16 cellular contexts compared by ENCODE assay signal in genomic region chr5:159187674-159188164, GRCh38. TPM values are rescaled to one million over a fixed set of nuclear protein-coding genes. Genes with fewer than 3 reads are reported as not detected.
DNase-seq lines count a peak whose midpoint lies in the region; ATAC-seq, FAIRE-seq and TF ChIP-seq lines count a peak whose summit lies in the region.
"Had no signal": no experiment of that assay in that cellular context is flagged by ENCODE, and none has a peak within 500 bp of the region (broad histone marks: within the 10 kb centered on the region; RNA-seq: fewer than 3 reads in every experiment).

No MANE protein-coding gene starts in this region.

- CTCF ChIA-PET in activated CD8-positive, alpha-beta T cell treated with anti-CD3 and anti-CD28 coated beads for 36 hours (lab: Charles Lee) = interaction anchor here (1.1 kb wide), 1 partner anchor 257 kb away, joined by 3 read pairs; no protein-coding TSS in a partner anchor
- CTCF ChIA-PET in activated CD8-positive, alpha-beta T cell treated with anti-CD3 and anti-CD28 coated beads, Interleukin-2, amount 10 ng/mL, durations not matched to agents 7 days and 5 days (lab: Charles Lee) = interaction anchor here (1.3 kb wide), 1 partner anchor 30 kb away, joined by 4 read pairs; no protein-coding TSS in a partner anchor

- H2AFZ ChIP-seq in osteoblast (ENCODE audit: low read length) = no peak overlapping the region
- H2AFZ ChIP-seq: GM23338 had no signal

- peaks cover 5% of the 10 kb centered on the region for H3K36me3 ChIP-seq in osteoblast (ENCODE audit: insufficient read depth, low read length)

- no peaks in the 10 kb centered on the region for H4K20me1 ChIP-seq in osteoblast (ENCODE audit: insufficient read depth, low read length)

- peaks cover 48% of the 10 kb centered on the region for H3K79me2 ChIP-seq in osteoblast (ENCODE audit: insufficient read depth, low read length)

- FAIRE-seq in RCC 7860 (lab: Jason Lieb, UNC) = no peak
- FAIRE-seq: G401.6 had no signal

- peaks cover 47% of the 10 kb centered on the region for H3K36me3 Mint-ChIP-seq in activated CD8-positive, alpha-beta T cell treated with anti-CD3 and anti-CD28 coated beads for 36 hours (ENCODE audit: low read depth)
- H3K36me3 Mint-ChIP-seq in activated CD8-positive, alpha-beta T cell treated with anti-CD3 and anti-CD28 coated beads, Interleukin-2, amount 10 ng/mL, durations not matched to agents 7 days and 5 days (ENCODE audit: low read depth) = peaks cover 52% of the 10 kb centered on the region
- H3K36me3 Mint-ChIP-seq in activated T-helper 17 cell treated with anti-CD3 and anti-CD28 coated beads, Interleukin-2, amount 50 U/mL, for 72 hours (ENCODE audit: low read depth) = peaks cover 96% of the 10 kb centered on the region

- no peak for TF ChIP-seq CTCF in activated CD8-positive, alpha-beta T cell treated with anti-CD3 and anti-CD28 coated beads for 36 hours (IDR thresholded peaks at IDR 0.05)
- TF ChIP-seq CTCF in osteoblast (IDR thresholded peaks at IDR 0.05; ENCODE audit: extremely low read depth, low read depth, low read length) = no peak

- H3K9me3 ChIP-seq in osteoblast (ENCODE audit: low read depth, low read length) = no peaks in the 10 kb centered on the region
- H3K9me3 ChIP-seq: body of pancreas had no signal

- no peak for DNase-seq in activated CD8-positive, alpha-beta T cell treated with anti-CD3 and anti-CD28 coated beads for 36 hours
- DNase-seq in activated CD8-positive, alpha-beta T cell treated with anti-CD3 and anti-CD28 coated beads, Interleukin-2, amount 10 ng/mL, durations not matched to agents 7 days and 5 days = no peak
- DNase-seq in osteoblast (ENCODE audit: insufficient read length, low spot score, missing footprints) = no peak
- DNase-seq in activated CD4-positive, CD25-positive, alpha-beta regulatory T cell (lab: John Stamatoyannopoulos, UW) = no peak
- DNase-seq in RCC 7860 (ENCODE audit: low spot score) = no peak
- no peak for DNase-seq in dedifferentiated amniotic fluid mesenchymal stem cell (ENCODE audit: extremely low spot score)
- DNase-seq: activated naive CD4-positive, alpha-beta T cell treated with anti-CD3 and anti-CD28 coated beads, Interleukin-2, amount 10 ng/mL, durations not matched to agents 7 days and 5 days; body of pancreas; erythroblast; NCI-H187 treated with DMSO at 0.1 percent for 48 hours had no signal

- H3K4me3 ChIP-seq in osteoblast (ENCODE audit: insufficient read depth, low read length) = no peak overlapping the region
- H3K4me3 ChIP-seq: body of pancreas, GM23338, lung had no signal

- no peak overlapping the region for H3K4me2 ChIP-seq in osteoblast (ENCODE audit: insufficient read depth, low read length)
- H3K4me2 ChIP-seq: GM23338 had no signal

- no peaks in the 10 kb centered on the region for H3K27me3 ChIP-seq in osteoblast (ENCODE audit: insufficient read depth, low read length)
- H3K27me3 ChIP-seq: body of pancreas had no signal

- peaks cover 65% of the 10 kb centered on the region for H3K4me1 Mint-ChIP-seq in activated CD8-positive, alpha-beta T cell treated with anti-CD3 and anti-CD28 coated beads for 36 hours (ENCODE audit: low read depth)
- H3K4me1 Mint-ChIP-seq in activated CD8-positive, alpha-beta T cell treated with anti-CD3 and anti-CD28 coated beads, Interleukin-2, amount 10 ng/mL, durations not matched to agents 7 days and 5 days (ENCODE audit: low read depth) = peaks cover 28% of the 10 kb centered on the region
- H3K4me1 Mint-ChIP-seq in activated T-helper 17 cell treated with anti-CD3 and anti-CD28 coated beads, Interleukin-2, amount 50 U/mL, for 72 hours = peaks cover 27% of the 10 kb centered on the region

- H3K27ac ChIP-seq in osteoblast (ENCODE audit: low read depth, low read length) = peak overlapping the region; percentile 39
- H3K27ac ChIP-seq: body of pancreas had no signal

- peaks cover 49% of the 10 kb centered on the region for H3K4me1 ChIP-seq in osteoblast (ENCODE audit: insufficient read depth, low read length)

- H3K9me3 Mint-ChIP-seq in activated CD8-positive, alpha-beta T cell treated with anti-CD3 and anti-CD28 coated beads for 36 hours = no peaks in the 10 kb centered on the region
- no peaks in the 10 kb centered on the region for H3K9me3 Mint-ChIP-seq in activated CD8-positive, alpha-beta T cell treated with anti-CD3 and anti-CD28 coated beads, Interleukin-2, amount 10 ng/mL, durations not matched to agents 7 days and 5 days (ENCODE audit: insufficient read depth)
- no peaks in the 10 kb centered on the region for H3K9me3 Mint-ChIP-seq in activated T-helper 17 cell treated with anti-CD3 and anti-CD28 coated beads, Interleukin-2, amount 50 U/mL, for 72 hours
- H3K9me3 Mint-ChIP-seq: activated naive CD4-positive, alpha-beta T cell treated with anti-CD3 and anti-CD28 coated beads, Interleukin-2, amount 10 ng/mL, durations not matched to agents 7 days and 5 days; GM23338; natural killer cell treated with Interleukin-12 subunit alpha and Interleukin-12 subunit beta and Interleukin-15 and Interleukin-18, amount 100 ng/mL, for 72 hours had no signal

- POLR2A ChIA-PET in activated CD8-positive, alpha-beta T cell treated with anti-CD3 and anti-CD28 coated beads for 36 hours (lab: Charles Lee) = interaction anchor here (1.5 kb wide), 1 partner anchor 19 kb away, joined by 4 read pairs; no protein-coding TSS in a partner anchor
- POLR2A ChIA-PET in activated CD8-positive, alpha-beta T cell treated with anti-CD3 and anti-CD28 coated beads, Interleukin-2, amount 10 ng/mL, durations not matched to agents 7 days and 5 days (lab: Charles Lee) = no interaction called here

- H3K4me3 Mint-ChIP-seq in activated CD8-positive, alpha-beta T cell treated with anti-CD3 and anti-CD28 coated beads for 36 hours = no peak overlapping the region
- no peak overlapping the region for H3K4me3 Mint-ChIP-seq in activated CD8-positive, alpha-beta T cell treated with anti-CD3 and anti-CD28 coated beads, Interleukin-2, amount 10 ng/mL, durations not matched to agents 7 days and 5 days
- H3K4me3 Mint-ChIP-seq in activated T-helper 17 cell treated with anti-CD3 and anti-CD28 coated beads, Interleukin-2, amount 50 U/mL, for 72 hours = no peak overlapping the region
- H3K4me3 Mint-ChIP-seq: activated naive CD4-positive, alpha-beta T cell treated with anti-CD3 and anti-CD28 coated beads, Interleukin-2, amount 10 ng/mL, durations not matched to agents 7 days and 5 days; GM23338; natural killer cell treated with Interleukin-12 subunit alpha and Interleukin-12 subunit beta and Interleukin-15 and Interleukin-18, amount 100 ng/mL, for 72 hours had no signal

- intact Hi-C loops in activated CD8-positive, alpha-beta T cell treated with anti-CD3 and anti-CD28 coated beads for 36 hours (cut with micrococcal nuclease) = no loop called here

- H3K27ac Mint-ChIP-seq in activated CD8-positive, alpha-beta T cell treated with anti-CD3 and anti-CD28 coated beads for 36 hours = peak overlapping the region; percentile 50
- no peak overlapping the region for H3K27ac Mint-ChIP-seq in activated CD8-positive, alpha-beta T cell treated with anti-CD3 and anti-CD28 coated beads, Interleukin-2, amount 10 ng/mL, durations not matched to agents 7 days and 5 days
- H3K27ac Mint-ChIP-seq in activated T-helper 17 cell treated with anti-CD3 and anti-CD28 coated beads, Interleukin-2, amount 50 U/mL, for 72 hours = peak overlapping the region; percentile 19
- H3K27ac Mint-ChIP-seq: activated naive CD4-positive, alpha-beta T cell treated with anti-CD3 and anti-CD28 coated beads, Interleukin-2, amount 10 ng/mL, durations not matched to agents 7 days and 5 days; GM23338 had no signal

- no peak for ATAC-seq in activated CD8-positive, alpha-beta T cell treated with anti-CD3 and anti-CD28 coated beads for 36 hours
- no peak for ATAC-seq in activated CD8-positive, alpha-beta T cell treated with anti-CD3 and anti-CD28 coated beads, Interleukin-2, amount 10 ng/mL, durations not matched to agents 7 days and 5 days
- peak; percentile 37 for ATAC-seq in GM21717 (IDR thresholded peaks at IDR 0.05; ENCODE audit: unreplicated experiment)
- no peak for ATAC-seq in activated T-helper 17 cell treated with anti-CD3 and anti-CD28 coated beads, Interleukin-2, amount 50 U/mL, for 72 hours (replicated peaks)
- ATAC-seq: body of pancreas; GM23338; natural killer cell treated with Interleukin-12 subunit alpha and Interleukin-12 subunit beta and Interleukin-15 and Interleukin-18, amount 100 ng/mL, for 72 hours had no signal

- no peaks in the 10 kb centered on the region for H3K27me3 Mint-ChIP-seq in activated CD8-positive, alpha-beta T cell treated with anti-CD3 and anti-CD28 coated beads for 36 hours
- H3K27me3 Mint-ChIP-seq in activated CD8-positive, alpha-beta T cell treated with anti-CD3 and anti-CD28 coated beads, Interleukin-2, amount 10 ng/mL, durations not matched to agents 7 days and 5 days (ENCODE audit: low read depth) = no peaks in the 10 kb centered on the region
- no peaks in the 10 kb centered on the region for H3K27me3 Mint-ChIP-seq in activated T-helper 17 cell treated with anti-CD3 and anti-CD28 coated beads, Interleukin-2, amount 50 U/mL, for 72 hours
- H3K27me3 Mint-ChIP-seq: activated naive CD4-positive, alpha-beta T cell treated with anti-CD3 and anti-CD28 coated beads, Interleukin-2, amount 10 ng/mL, durations not matched to agents 7 days and 5 days; natural killer cell treated with Interleukin-12 subunit alpha and Interleukin-12 subunit beta and Interleukin-15 and Interleukin-18, amount 100 ng/mL, for 72 hours had no signal

RNA-seq across cellular contexts. Expression of gene RNF145, which starts 21.6 kb away (rescaled TPM):
- total RNA-seq in activated CD8-positive, alpha-beta T cell treated with anti-CD3 and anti-CD28 coated beads for 36 hours = 10 to 100 TPM; 77.5 to 87.5 TPM
- total RNA-seq in activated CD8-positive, alpha-beta T cell treated with anti-CD3 and anti-CD28 coated beads, Interleukin-2, amount 10 ng/mL, durations not matched to agents 7 days and 5 days = 100 to 1,000 TPM; 140 to 143 TPM
- 100 to 1,000 TPM in 1 of 2 donors, 10 to 100 TPM in 1; 88.3 to 111 TPM for total RNA-seq in activated T-helper 17 cell treated with anti-CD3 and anti-CD28 coated beads, Interleukin-2, amount 50 U/mL, for 72 hours
- total RNA-seq in osteoblast = 37.7 and 38.4 TPM in 2 replicates
